18 cellular contexts compared by ENCODE assay signal in the genomic region with DNA sequence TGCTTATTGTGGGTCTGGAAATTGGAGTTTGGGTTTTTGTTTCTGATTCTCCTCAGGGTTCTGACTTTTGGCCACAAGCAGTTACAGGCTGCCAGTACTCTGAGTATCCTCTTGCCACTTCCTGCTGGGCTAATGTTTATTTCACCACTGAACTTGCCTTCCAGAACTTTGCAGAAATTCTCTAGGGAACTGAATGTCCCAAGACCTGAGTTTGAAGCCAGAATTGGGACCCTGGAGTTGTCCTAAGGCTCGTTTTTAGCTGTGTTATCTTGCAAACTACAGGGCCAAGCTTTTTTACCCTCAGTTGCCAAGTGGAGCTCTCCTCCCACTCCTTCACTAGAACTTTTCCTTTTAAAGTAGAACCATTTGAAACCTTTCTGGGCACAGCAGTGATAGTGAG.
DNase-seq lines count a peak whose midpoint lies in the region; ATAC-seq, FAIRE-seq and TF ChIP-seq lines count a peak whose summit lies in the region.
"Had no signal": no experiment of that assay in that cellular context is flagged by ENCODE, and none has a peak within 500 bp of the region (broad histone marks: within the 10 kb centered on the region; RNA-seq: fewer than 3 reads in every experiment).

No MANE protein-coding gene starts in this region.

- POLR2A ChIA-PET in H1 (lab: Charles Lee; ENCODE audit: partially characterized antibody): no interaction called here

- no peak for TF ChIP-seq EP300 in H1 (IDR thresholded peaks at IDR 0.05; ENCODE audit: borderline replicate concordance in 1 of 2, low read depth in 2 of 2, low read length in 2 of 2)

- H3K27ac ChIP-seq in DND-41 (ENCODE audit: low read length) (no peak overlapping the region), H1 (ENCODE audit: low read depth, low read length) (no peak overlapping the region)
- H3K27ac ChIP-seq: foreskin keratinocyte had no signal

- no peaks in the 10 kb centered on the region for H3K27me3 ChIP-seq in DND-41 (ENCODE audit: insufficient read depth, low read length, poor library complexity)
- H3K27me3 ChIP-seq in H1 (replicated peaks in 1 of 4; ENCODE audit: control insufficient read depth in 3 of 4, extremely low read depth in 1 of 4, insufficient read depth in 3 of 4, low read length in 3 of 4): no peaks in the 10 kb centered on the region
- H3K27me3 ChIP-seq: breast epithelium had no signal

- no peak overlapping the region for H4K8ac ChIP-seq in H1 (ENCODE audit: extremely low read depth, insufficient read depth, low read length)

- peak overlapping the region; percentile 77; the same call in 1 of the 2 replicates for H2BK15ac ChIP-seq in H1 (ENCODE audit: low read length)

- TF ChIP-seq POLR2A in H1 (IDR thresholded peaks at IDR 0.05; ENCODE audit: control extremely low read depth in 1 of 2, low read depth in 2 of 2, low read length in 2 of 2): no peak

- H2BK120ac ChIP-seq in H1 (replicated peaks; ENCODE audit: low read depth, low read length): peak overlapping the region; percentile 77

- H3K14ac ChIP-seq in H1 (ENCODE audit: insufficient read length): no peak overlapping the region

- no peaks in the 10 kb centered on the region; the same call in 1 of the 2 replicates for H3K79me1 ChIP-seq in H1 (ENCODE audit: low read depth, low read length)

- H4K20me1 ChIP-seq in DND-41 (ENCODE audit: insufficient read depth, low read length) (no peaks in the 10 kb centered on the region), H1 (replicated peaks in 1 of 2; ENCODE audit: control insufficient read depth in 1 of 2, insufficient read depth in 2 of 2, low read length in 2 of 2) (no peaks in the 10 kb centered on the region)

- H3K4me3 ChIP-seq in DND-41 (ENCODE audit: low read depth in 1 of 2, low read length in 2 of 2) (no peak overlapping the region), H1 (ENCODE audit: extremely low read depth in 1 of 4, insufficient read depth in 2 of 4, low read depth in 3 of 4, low read length in 4 of 4) (no peak overlapping the region)
- H3K4me3 ChIP-seq: breast epithelium had no signal

- TF ChIP-seq RAD21 in H1 (IDR thresholded peaks at IDR 0.05 in 1 of 2, conservative IDR thresholded peaks at IDR 0.05 in 1 of 2; ENCODE audit: low read depth in 2 of 2, low read length in 2 of 2): no peak

- H2BK20ac ChIP-seq in H1 (ENCODE audit: low read length): peak overlapping the region; percentile 36; the same call in 1 of the 2 replicates

- no peak overlapping the region for H3K4ac ChIP-seq in H1 (replicated peaks; ENCODE audit: insufficient read length, low read depth, low read length)

- TF ChIP-seq CTCF in DND-41 (IDR thresholded peaks at IDR 0.05; ENCODE audit: borderline replicate concordance, extremely low read depth, low read length, poor library complexity, severe bottlenecking) (no peak), H1 (IDR thresholded peaks at IDR 0.05; ENCODE audit: control extremely low read depth in 1 of 3, insufficient read depth in 1 of 3, low read depth in 1 of 3, low read length in 3 of 3) (no peak)

- H4K91ac ChIP-seq in H1 (replicated peaks; ENCODE audit: insufficient read length, low read length): peak overlapping the region; percentile 17

- no peak overlapping the region for H2AK5ac ChIP-seq in H1 (ENCODE audit: low read depth, low read length)

- H4K5ac ChIP-seq in H1 (ENCODE audit: insufficient read length, low read depth, low read length): peak overlapping the region; percentile 41

- H3K4me1 ChIP-seq in DND-41 (ENCODE audit: insufficient read depth, low read length) (peaks cover 6% of the 10 kb centered on the region), H1 (replicated peaks in 1 of 4; ENCODE audit: control insufficient read depth in 3 of 4, insufficient read depth in 4 of 4, low read length in 3 of 4) (peaks cover under 1 to 46% (median 29%) of the 10 kb centered on the region in 4 experiments)
- H3K4me1 ChIP-seq: foreskin keratinocyte had no signal

- H2BK5ac ChIP-seq in H1 (ENCODE audit: low read depth, low read length): peak overlapping the region; percentile 36; the same call in 1 of the 2 replicates

- no peak for ATAC-seq in DND-41 (ENCODE audit: insufficient read depth, low read depth)
- ATAC-seq: activated CD8-positive, alpha-beta memory T cell treated with anti-CD3 and anti-CD28 coated beads, Interleukin-2, amount 10 ng/mL, durations not matched to agents 7 days and 5 days; foreskin keratinocyte; T-helper 17 cell had no signal

- H3K18ac ChIP-seq in H1 (ENCODE audit: extremely low read depth, low read length): no peak overlapping the region; the same call in 1 of the 2 replicates

- DNase-seq in DND-41 (no peak), M059J (ENCODE audit: low read depth) (peak; percentile 50), H1 (ENCODE audit: low read depth in 1 of 2, low spot score in 2 of 2) (no peak), pons (ENCODE audit: low spot score) (peak; percentile 50), HT-29 (ENCODE audit: low spot score) (no peak)
- no peak for DNase-seq in activated CD4-positive, alpha-beta T cell treated with anti-CD3 and anti-CD28 coated beads for 4 hours
- DNase-seq in activated CD4-positive, alpha-beta T cell treated with anti-CD3 and anti-CD28 coated beads, Interleukin-2, amount 50 U/mL, for 48 hours: no peak
- DNase-seq in activated CD8-positive, alpha-beta memory T cell treated with anti-CD3 and anti-CD28 coated beads, Interleukin-2, amount 50 U/mL, for 48 hours: no peak
- DNase-seq: activated CD4-positive, CD25-positive, alpha-beta regulatory T cell; activated CD8-positive, alpha-beta memory T cell treated with anti-CD3 and anti-CD28 coated beads, Interleukin-2, amount 10 ng/mL, durations not matched to agents 7 days and 5 days; foreskin keratinocyte; GDM1; immature natural killer cell; NCI-H1105 treated with DMSO at 0.1 percent for 48 hours; NK-92 treated with Interleukin-12 subunit alpha and Interleukin-12 subunit beta, amount 100 ng/mL, for 24 hours; SHP77; T-helper 17 cell had no signal

- H3K56ac ChIP-seq in H1 (replicated peaks; ENCODE audit: insufficient read length, low read depth, low read length): no peak overlapping the region

- no peaks in the 10 kb centered on the region for H3K36me3 ChIP-seq in DND-41 (ENCODE audit: insufficient read depth, low read length)
- no peaks in the 10 kb centered on the region for H3K36me3 ChIP-seq in H1 (ENCODE audit: control insufficient read depth in 2 of 4, insufficient read depth in 4 of 4, low read length in 3 of 4)
- H3K36me3 ChIP-seq: breast epithelium had no signal

- no peak overlapping the region for H3K23ac ChIP-seq in H1 (ENCODE audit: insufficient read length)

- 0 out of 2 replicates have a peak overlapping the region, but pooled peaks have one; percentile 14 for H2BK12ac ChIP-seq in H1 (ENCODE audit: low read depth, low read length)

- WGBS in H1 (ENCODE audit: extremely low coverage in 1 of 2, insufficient coverage in 1 of 2, insufficient read length in 1 of 2, insufficient replicate concordance in 2 of 2, low coverage in 1 of 2, low lambda C conversion rate in 2 of 2, missing lambda C conversion rate in 1 of 2), 2 experiments: 64% methylated on average over 1 of the region's 1 CpG; no CpG with 5 or more reads in 1 of the 2 experiments

- H3K79me2 ChIP-seq in DND-41 (ENCODE audit: insufficient read depth, low read length): no peaks in the 10 kb centered on the region
- H3K79me2 ChIP-seq in H1 (ENCODE audit: control insufficient read depth in 1 of 2, insufficient read depth in 2 of 2, low read length in 2 of 2): peaks cover 0 to 38% of the 10 kb centered on the region in 2 experiments; a peak in 3 of 4 replicates

- no peak for FAIRE-seq in H1 (lab: Jason Lieb, UNC)

- CTCF ChIA-PET in H1 (lab: Charles Lee; ENCODE audit: partially characterized antibody): interaction anchor here (0.6 to 1.1 kb wide), 4 partner anchors 11 to 244 kb away, joined by 3 to 4 read pairs (median 3); no protein-coding TSS in a partner anchor

- H3K23me2 ChIP-seq in H1 (ENCODE audit: low read depth, low read length): no peaks in the 10 kb centered on the region

- H3K9me3 ChIP-seq in DND-41 (ENCODE audit: insufficient read depth, low read length, severe bottlenecking) (no peaks in the 10 kb centered on the region), H1 (ENCODE audit: insufficient read depth in 2 of 2, low read depth in 1 of 2, low read length in 1 of 2) (no peaks in the 10 kb centered on the region)
- H3K9me3 ChIP-seq: breast epithelium had no signal

- H2AFZ ChIP-seq in DND-41 (ENCODE audit: low read depth, low read length) (peak overlapping the region; percentile 12; the same call in 1 of the 2 replicates), H1 (ENCODE audit: low read length) (no peak overlapping the region)

- no peak overlapping the region for H3K9ac ChIP-seq in DND-41 (ENCODE audit: low read depth, low read length)
- H3K9ac ChIP-seq in H1 (replicated peaks in 1 of 4; ENCODE audit: extremely low read depth in 1 of 4, low read depth in 3 of 4, low read length in 3 of 4): no peak overlapping the region

- H3K4me2 ChIP-seq in DND-41 (ENCODE audit: insufficient read depth, low read length): no peak overlapping the region
- H3K4me2 ChIP-seq in H1 (ENCODE audit: insufficient read depth in 1 of 2, low read depth in 2 of 2, low read length in 2 of 2): no peak overlapping the region

TF ChIP-seq in H1, 55 proteins besides CTCF, POLR2A, EP300 and RAD21 (continues in another document):
- no peak for TF ChIP-seq SIRT6 (IDR thresholded peaks at IDR 0.05; ENCODE audit: low read length)
- TF ChIP-seq NRF1 (IDR thresholded peaks at IDR 0.05; ENCODE audit: low read depth, low read length): no peak
- TF ChIP-seq ASH2L (IDR thresholded peaks at IDR 0.05; ENCODE audit: low read length): no peak
- no peak for TF ChIP-seq CEBPB (IDR thresholded peaks at IDR 0.05; ENCODE audit: low read depth, low read length)
- TF ChIP-seq, protein P1, sequence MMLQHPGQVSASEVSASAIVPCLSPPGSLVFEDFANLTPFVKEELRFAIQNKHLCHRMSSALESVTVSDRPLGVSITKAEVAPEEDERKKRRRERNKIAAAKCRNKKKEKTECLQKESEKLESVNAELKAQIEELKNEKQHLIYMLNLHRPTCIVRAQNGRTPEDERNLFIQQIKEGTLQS (IDR thresholded peaks at IDR 0.05; ENCODE audit: insufficient read depth, low read depth, low read length): no peak
- TF ChIP-seq SRF (IDR thresholded peaks at IDR 0.05; ENCODE audit: low read depth, low read length): no peak
- no peak for TF ChIP-seq KDM5A (IDR thresholded peaks at IDR 0.05; ENCODE audit: low read length)
- no peak for TF ChIP-seq RBBP5 (IDR thresholded peaks at IDR 0.05; ENCODE audit: borderline replicate concordance, low read depth, low read length)
- TF ChIP-seq EZH2 (IDR thresholded peaks at IDR 0.05; ENCODE audit: low read depth, low read length, severe bottlenecking): no peak
- TF ChIP-seq, protein P2, sequence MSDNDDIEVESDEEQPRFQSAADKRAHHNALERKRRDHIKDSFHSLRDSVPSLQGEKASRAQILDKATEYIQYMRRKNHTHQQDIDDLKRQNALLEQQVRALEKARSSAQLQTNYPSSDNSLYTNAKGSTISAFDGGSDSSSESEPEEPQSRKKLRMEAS (IDR thresholded peaks at IDR 0.05): no peak
- TF ChIP-seq CBX5 (IDR thresholded peaks at IDR 0.05; ENCODE audit: low read depth, low read length): no peak
- TF ChIP-seq POLR2AphosphoS5 (IDR thresholded peaks at IDR 0.05; ENCODE audit: low read depth, low read length): no peak
- no peak for TF ChIP-seq SIX5 (IDR thresholded peaks at IDR 0.05; ENCODE audit: low read depth, low read length)

Comparison
In these comparisons a context has a peak if more than half of its experiments do, and no peak if none do; other contexts are left out.
1. DNase-seq: peak in M059J (single experiment) and pons (single experiment); none in DND-41 (single experiment), H1 (0 of 2), activated CD4-positive, alpha-beta T cell treated with anti-CD3 and anti-CD28 coated beads for 4 hours (0 of 2), HT-29 (single experiment), activated CD4-positive, alpha-beta T cell treated with anti-CD3 and anti-CD28 coated beads, Interleukin-2, amount 50 U/mL, for 48 hours (0 of 2) and activated CD8-positive, alpha-beta memory T cell treated with anti-CD3 and anti-CD28 coated beads, Interleukin-2, amount 50 U/mL, for 48 hours (single experiment).